In the genomic region with DNA sequence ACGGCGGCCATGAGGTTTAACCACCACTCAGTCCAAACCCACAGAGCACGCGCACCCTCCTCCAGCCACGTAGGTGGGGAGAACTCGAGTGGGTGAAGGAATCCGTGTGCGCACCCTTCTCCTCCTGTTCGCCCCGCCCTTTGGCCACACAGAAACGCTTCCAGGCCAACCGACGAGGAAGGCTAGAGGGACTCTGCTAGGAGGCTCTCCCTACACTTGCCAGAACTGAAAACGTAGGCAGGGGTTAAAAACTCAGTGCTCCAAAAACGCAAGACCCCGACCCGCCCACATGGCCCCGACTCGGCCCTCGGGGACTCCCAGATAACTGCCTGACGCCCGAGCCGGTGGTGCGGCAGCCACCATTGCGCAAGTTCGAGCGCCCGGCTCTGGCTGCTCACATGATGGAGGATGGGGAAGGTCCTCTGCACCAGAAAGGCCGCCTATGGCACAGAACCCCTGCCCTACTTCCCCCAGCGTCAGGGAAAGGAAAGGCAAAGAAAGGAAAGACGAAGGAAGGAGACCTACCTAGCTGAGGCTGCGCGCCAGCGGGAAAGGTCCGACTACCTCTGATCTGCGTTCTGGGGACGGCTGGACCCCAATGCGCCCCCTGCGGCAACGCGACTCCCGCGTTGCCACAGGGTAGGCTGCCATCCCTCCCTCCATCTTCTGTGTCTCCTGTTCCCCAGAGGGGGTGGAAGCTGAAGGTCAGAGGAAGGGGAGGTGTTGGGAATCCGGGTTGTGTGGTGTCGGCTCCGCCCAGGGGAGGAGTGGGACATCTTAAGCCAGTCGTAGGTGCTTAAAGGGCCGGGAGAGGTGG, we compare ENCODE assay signal across 1 cellular context.
TF ChIP-seq lines count a peak whose summit lies in the region.

No MANE protein-coding gene starts in this region.

TF ChIP-seq in HEK293, 187 proteins besides CTCF, POLR2A, EP300 and RAD21 (continued from another document):
- TF ChIP-seq YY2 (tag by site-specific recombination; IDR thresholded peaks at IDR 0.05), result peak; percentile 40; the same call in 1 of the 2 replicates
- no peak for TF ChIP-seq MZF1 (tag by site-specific recombination; IDR thresholded peaks at IDR 0.05; ENCODE audit: borderline replicate concordance)
- TF ChIP-seq ZNF555 (tag by site-specific recombination; conservative IDR thresholded peaks at IDR 0.05), result no peak
- TF ChIP-seq, protein P1, sequence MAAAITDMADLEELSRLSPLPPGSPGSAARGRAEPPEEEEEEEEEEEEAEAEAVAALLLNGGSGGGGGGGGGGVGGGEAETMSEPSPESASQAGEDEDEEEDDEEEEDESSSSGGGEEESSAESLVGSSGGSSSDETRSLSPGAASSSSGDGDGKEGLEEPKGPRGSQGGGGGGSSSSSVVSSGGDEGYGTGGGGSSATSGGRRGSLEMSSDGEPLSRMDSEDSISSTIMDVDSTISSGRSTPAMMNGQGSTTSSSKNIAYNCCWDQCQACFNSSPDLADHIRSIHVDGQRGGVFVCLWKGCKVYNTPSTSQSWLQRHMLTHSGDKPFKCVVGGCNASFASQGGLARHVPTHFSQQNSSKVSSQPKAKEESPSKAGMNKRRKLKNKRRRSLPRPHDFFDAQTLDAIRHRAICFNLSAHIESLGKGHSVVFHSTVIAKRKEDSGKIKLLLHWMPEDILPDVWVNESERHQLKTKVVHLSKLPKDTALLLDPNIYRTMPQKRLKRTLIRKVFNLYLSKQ (tag by site-specific recombination; IDR thresholded peaks at IDR 0.05; ENCODE audit: borderline replicate concordance), result no peak
- TF ChIP-seq GLIS2 (tag by site-specific recombination; IDR thresholded peaks at IDR 0.05), result peak; percentile 59
- TF ChIP-seq EGR2 (tag by site-specific recombination; IDR thresholded peaks at IDR 0.05; ENCODE audit: low read depth), result peak; percentile 52
- no peak for TF ChIP-seq ZNF843 (tag by site-specific recombination; IDR thresholded peaks at IDR 0.05)
- TF ChIP-seq ZNF112 (tag by site-specific recombination; IDR thresholded peaks at IDR 0.05), result no peak
- TF ChIP-seq, protein P2, sequence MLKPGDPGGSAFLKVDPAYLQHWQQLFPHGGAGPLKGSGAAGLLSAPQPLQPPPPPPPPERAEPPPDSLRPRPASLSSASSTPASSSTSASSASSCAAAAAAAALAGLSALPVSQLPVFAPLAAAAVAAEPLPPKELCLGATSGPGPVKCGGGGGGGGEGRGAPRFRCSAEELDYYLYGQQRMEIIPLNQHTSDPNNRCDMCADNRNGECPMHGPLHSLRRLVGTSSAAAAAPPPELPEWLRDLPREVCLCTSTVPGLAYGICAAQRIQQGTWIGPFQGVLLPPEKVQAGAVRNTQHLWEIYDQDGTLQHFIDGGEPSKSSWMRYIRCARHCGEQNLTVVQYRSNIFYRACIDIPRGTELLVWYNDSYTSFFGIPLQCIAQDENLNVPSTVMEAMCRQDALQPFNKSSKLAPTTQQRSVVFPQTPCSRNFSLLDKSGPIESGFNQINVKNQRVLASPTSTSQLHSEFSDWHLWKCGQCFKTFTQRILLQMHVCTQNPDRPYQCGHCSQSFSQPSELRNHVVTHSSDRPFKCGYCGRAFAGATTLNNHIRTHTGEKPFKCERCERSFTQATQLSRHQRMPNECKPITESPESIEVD (tag by site-specific recombination; IDR thresholded peaks at IDR 0.05), result no peak
- no peak for TF ChIP-seq ZNF157 (tag by site-specific recombination; IDR thresholded peaks at IDR 0.05)
- peak; percentile 34; the same call in 1 of the 2 replicates for TF ChIP-seq ZBTB20 (tag by site-specific recombination; IDR thresholded peaks at IDR 0.05)
- no peak for TF ChIP-seq ZNF610 (tag by site-specific recombination; IDR thresholded peaks at IDR 0.05; ENCODE audit: borderline replicate concordance)
- no peak for TF ChIP-seq FEZF1 (tag by site-specific recombination; IDR thresholded peaks at IDR 0.05)
- TF ChIP-seq ZNF221 (tag by site-specific recombination; IDR thresholded peaks at IDR 0.05; ENCODE audit: borderline replicate concordance), result no peak
- TF ChIP-seq SP3 (tag by site-specific recombination; IDR thresholded peaks at IDR 0.05), result 0 out of 2 replicates have a peak, but pooled peaks have one; percentile 16
- TF ChIP-seq ZNF341 (tag by site-specific recombination; IDR thresholded peaks at IDR 0.05; ENCODE audit: low read depth), result peak; percentile 76
- no peak for TF ChIP-seq ZNF600 (tag by site-specific recombination; IDR thresholded peaks at IDR 0.05)
- TF ChIP-seq, protein P3, sequence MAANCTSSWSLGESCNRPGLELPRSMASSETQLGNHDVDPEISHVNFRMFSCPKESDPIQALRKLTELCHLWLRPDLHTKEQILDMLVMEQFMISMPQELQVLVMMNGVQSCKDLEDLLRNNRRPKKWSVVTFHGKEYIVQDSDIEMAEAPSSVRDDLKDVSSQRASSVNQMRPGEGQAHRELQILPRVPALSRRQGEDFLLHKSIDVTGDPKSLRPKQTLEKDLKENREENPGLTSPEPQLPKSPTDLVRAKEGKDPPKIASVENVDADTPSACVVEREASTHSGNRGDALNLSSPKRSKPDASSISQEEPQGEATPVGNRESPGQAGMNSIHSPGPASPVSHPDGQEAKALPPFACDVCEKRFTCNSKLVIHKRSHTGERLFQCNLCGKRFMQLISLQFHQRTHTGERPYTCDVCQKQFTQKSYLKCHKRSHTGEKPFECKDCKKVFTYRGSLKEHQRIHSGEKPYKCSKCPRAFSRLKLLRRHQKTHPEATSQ (tag by site-specific recombination; IDR thresholded peaks at IDR 0.05), result no peak
- TF ChIP-seq YY1 (tag by site-specific recombination; IDR thresholded peaks at IDR 0.05), result no peak
- no peak for TF ChIP-seq ZEB2 (tag by site-specific recombination; IDR thresholded peaks at IDR 0.05)
- no peak for TF ChIP-seq ZSCAN23 (tag by site-specific recombination; IDR thresholded peaks at IDR 0.05)
- TF ChIP-seq ZNF48 (tag by site-specific recombination; IDR thresholded peaks at IDR 0.05), result no peak
- TF ChIP-seq, protein P4, sequence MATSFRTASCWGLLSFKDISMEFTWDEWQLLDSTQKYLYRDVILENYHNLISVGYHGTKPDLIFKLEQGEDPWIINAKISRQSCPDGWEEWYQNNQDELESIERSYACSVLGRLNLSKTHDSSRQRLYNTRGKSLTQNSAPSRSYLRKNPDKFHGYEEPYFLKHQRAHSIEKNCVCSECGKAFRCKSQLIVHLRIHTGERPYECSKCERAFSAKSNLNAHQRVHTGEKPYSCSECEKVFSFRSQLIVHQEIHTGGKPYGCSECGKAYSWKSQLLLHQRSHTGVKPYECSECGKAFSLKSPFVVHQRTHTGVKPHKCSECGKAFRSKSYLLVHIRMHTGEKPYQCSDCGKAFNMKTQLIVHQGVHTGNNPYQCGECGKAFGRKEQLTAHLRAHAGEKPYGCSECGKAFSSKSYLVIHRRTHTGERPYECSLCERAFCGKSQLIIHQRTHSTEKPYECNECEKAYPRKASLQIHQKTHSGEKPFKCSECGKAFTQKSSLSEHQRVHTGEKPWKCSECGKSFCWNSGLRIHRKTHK (tag by site-specific recombination; IDR thresholded peaks at IDR 0.05), result no peak
